ENCODE assay signal across 8 cellular contexts in genomic region chr2:169823996-169824372, GRCh38. TPM values are rescaled to one million over a fixed set of nuclear protein-coding genes. Genes with fewer than 3 reads are reported as not detected.
DNase-seq lines count a peak whose midpoint lies in the region; ATAC-seq and TF ChIP-seq lines count a peak whose summit lies in the region.

No MANE protein-coding gene starts in this region.

- peaks cover 24% of the 10 kb centered on the region; the same call in 2 of the 3 replicates for H3K36me3 Mint-ChIP-seq in GM23338 (ENCODE audit: low read depth)

- peak overlapping the region; percentile 93 for H2AFZ ChIP-seq in GM23338

- peaks cover 39% of the 10 kb centered on the region for H3K79me2 ChIP-seq in GM23338 (replicated peaks; ENCODE audit: insufficient read depth)

- H3K9me3 ChIP-seq in SK-N-MC (ENCODE audit: low read depth, low read length), result no peaks in the 10 kb centered on the region

- DNase-seq in GM23338 (ENCODE audit: low spot score) (no peak), SK-N-MC (ENCODE audit: low read depth, low spot score) (no peak), fibroblast of pulmonary artery (ENCODE audit: low read depth) (no peak), skeletal muscle cell (ENCODE audit: low read depth) (no peak), HuH-7.5 (ENCODE audit: low spot score) (no peak), NCI-H2081 treated with DMSO at 0.1 percent for 48 hours (lab: John Stamatoyannopoulos, UW) (no peak), amygdala (lab: John Stamatoyannopoulos, UW) (no peak)

- H3K27ac ChIP-seq in GM23338 (ENCODE audit: low read depth) (0 out of 2 replicates have a peak overlapping the region, but pooled peaks have one; percentile 60), SK-N-MC (no peak overlapping the region)

- H3K4me3 ChIP-seq in GM23338, result peak overlapping the region; percentile 80
- peak overlapping the region; percentile 97 for H3K4me3 ChIP-seq in SK-N-MC
- peak overlapping the region; percentile 65 for H3K4me3 ChIP-seq in fibroblast of pulmonary artery (replicated peaks; ENCODE audit: low read depth, low read length)
- H3K4me3 ChIP-seq in skeletal muscle cell (ENCODE audit: low read depth, low read length), result peak overlapping the region; percentile 74

- H3K4me1 Mint-ChIP-seq in GM23338, result peaks cover 22% of the 10 kb centered on the region

- H3F3A ChIP-seq in GM23338 (replicated peaks; ENCODE audit: low read depth), result no peaks in the 10 kb centered on the region

- no peaks in the 10 kb centered on the region for H3K9me2 ChIP-seq in GM23338 (ENCODE audit: insufficient read depth)

- H3K4me3 Mint-ChIP-seq in GM23338, result peak overlapping the region; percentile 82

- peaks cover 15% of the 10 kb centered on the region for H3K27me3 Mint-ChIP-seq in GM23338 (ENCODE audit: insufficient read depth, low read depth, poor library complexity)

- H3K27me3 ChIP-seq in GM23338 (ENCODE audit: insufficient read depth), result no peaks in the 10 kb centered on the region; the same call in 1 of the 2 replicates

- H3K27ac Mint-ChIP-seq in GM23338, result no peak overlapping the region

- H3K4me1 ChIP-seq in GM23338 (ENCODE audit: insufficient read depth), result peaks cover 9% of the 10 kb centered on the region; the same call in 1 of the 2 replicates

- H3K36me3 ChIP-seq in GM23338 (ENCODE audit: insufficient read depth) (0 out of 2 replicates have a peak, but pooled peaks cover 6% of the 10 kb centered on the region), SK-N-MC (ENCODE audit: insufficient read depth, low read length) (peaks cover 27% of the 10 kb centered on the region)

- H4K20me1 ChIP-seq in GM23338 (replicated peaks; ENCODE audit: insufficient read depth), result peaks cover 10% of the 10 kb centered on the region

- H3K4me2 ChIP-seq in GM23338, result peak overlapping the region; percentile 93

- peak overlapping the region; percentile 93 for H3K9ac ChIP-seq in SK-N-MC (ENCODE audit: insufficient read length)

- no peaks in the 10 kb centered on the region; the same call in 2 of the 3 replicates for H3K9me3 Mint-ChIP-seq in GM23338

- TF ChIP-seq CTCF in GM23338 (conservative IDR thresholded peaks at IDR 0.05; ENCODE audit: low read depth in 2 of 2) (no peak), fibroblast of pulmonary artery (IDR thresholded peaks at IDR 0.05; ENCODE audit: low read length, missing control alignments) (no peak)

- ATAC-seq in GM23338 (no peak), HG02885 (IDR thresholded peaks at IDR 0.05; ENCODE audit: poor library complexity, unreplicated experiment) (no peak)

TF ChIP-seq in GM23338, 12 proteins besides CTCF, POLR2A, EP300 and RAD21 (continues in another document):
- no peak for TF ChIP-seq POLR2AphosphoS5 (IDR thresholded peaks at IDR 0.05; ENCODE audit: low read depth)
- no peak for TF ChIP-seq ZNF462 (CRISPR knock-in tag; IDR thresholded peaks at IDR 0.05)
- no peak for TF ChIP-seq ZNF114 (CRISPR knock-in tag; IDR thresholded peaks at IDR 0.05)
- TF ChIP-seq REST (IDR thresholded peaks at IDR 0.05; ENCODE audit: unreplicated experiment), result no peak
- no peak for TF ChIP-seq EZH2 (IDR thresholded peaks at IDR 0.05; ENCODE audit: low read depth, unreplicated experiment)
- no peak for TF ChIP-seq CREB1 (CRISPR knock-in tag; IDR thresholded peaks at IDR 0.05; ENCODE audit: low read depth)
- TF ChIP-seq EZH2phosphoT487 (IDR thresholded peaks at IDR 0.05; ENCODE audit: unreplicated experiment), result no peak
- TF ChIP-seq ZNF331 (CRISPR knock-in tag; IDR thresholded peaks at IDR 0.05; ENCODE audit: low read depth), result no peak
- TF ChIP-seq NANOG (IDR thresholded peaks at IDR 0.05; ENCODE audit: borderline replicate concordance), result no peak
- no peak for TF ChIP-seq STAT1 (IDR thresholded peaks at IDR 0.05; ENCODE audit: unreplicated experiment)

RNA-seq across cellular contexts. Expression of gene METTL5, which starts 0.7 kb away (rescaled TPM):
- total RNA-seq in GM23338 (2014; rRNA removed; shearing (Covaris generic)), result 74.8 and 82.6 TPM in 2 replicates
- 220 and 233 TPM in 2 replicates for polyA plus RNA-seq in GM23338 (2016; fragmentation: Nextera tagmentation; extraction: Ambion mirVana)

RNA-seq across cellular contexts. Expression of gene UBR3, which starts 3.3 kb away (rescaled TPM):
- 28.0 and 30.3 TPM in 2 replicates for total RNA-seq in GM23338 (2014; rRNA removed; shearing (Covaris generic))
- 10.7 and 12.4 TPM in 2 replicates for polyA plus RNA-seq in GM23338 (2016; fragmentation: Nextera tagmentation; extraction: Ambion mirVana)

RNA-seq across cellular contexts. Expression of gene SSB, which starts 25.3 kb away (rescaled TPM):
- 180 and 246 TPM in 2 replicates for total RNA-seq in GM23338 (2014; rRNA removed; shearing (Covaris generic))
- 862 and 1,104 TPM in 2 replicates for polyA plus RNA-seq in GM23338 (2016; fragmentation: Nextera tagmentation; extraction: Ambion mirVana)
